16 cellular contexts compared by ENCODE assay signal in the genomic region with DNA sequence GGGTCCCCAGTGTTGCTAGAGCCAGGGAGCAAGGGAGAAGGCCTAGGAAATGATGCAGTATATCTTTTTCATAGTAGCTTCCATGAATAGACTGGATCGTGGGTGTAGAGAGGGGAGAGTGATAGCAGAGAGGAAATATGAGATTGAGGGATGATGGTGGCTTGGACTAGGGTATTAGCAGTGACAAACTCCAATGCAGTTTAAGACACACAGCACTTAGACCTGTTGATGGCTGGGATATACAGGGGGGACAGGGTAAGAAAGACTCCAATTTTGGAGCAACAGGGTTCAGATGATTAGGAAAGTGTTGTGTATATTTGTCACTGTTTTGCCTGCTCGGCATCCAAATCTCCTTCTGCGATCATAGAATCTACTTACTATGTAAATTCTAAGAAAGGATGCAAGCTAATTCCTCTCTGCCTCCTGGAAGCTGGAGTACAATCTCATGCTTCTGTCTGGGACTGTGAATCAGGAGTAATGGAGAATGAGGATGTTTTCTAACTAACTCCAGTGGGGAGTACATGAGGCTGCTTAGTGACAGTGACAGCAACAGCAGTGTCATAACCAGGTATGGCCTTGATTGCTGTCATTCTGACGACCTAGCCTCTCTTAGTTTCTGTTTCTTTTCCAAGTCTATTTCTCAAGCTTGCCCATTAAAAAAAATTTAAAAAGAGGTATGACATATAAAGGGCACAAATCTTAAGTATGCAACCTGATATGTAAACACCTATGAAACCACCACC. TPM values are rescaled to one million over a fixed set of nuclear protein-coding genes. Genes with fewer than 3 reads are reported as not detected.
A peak's percentile ranks its signal among the peaks of the same experiment; 100 is the strongest.
DNase-seq lines count a peak whose midpoint lies in the region; ATAC-seq and TF ChIP-seq lines count a peak whose summit lies in the region.
"Had no signal": no experiment of that assay in that cellular context is flagged by ENCODE, and none has a peak within 500 bp of the region (broad histone marks: within the 10 kb centered on the region; RNA-seq: fewer than 3 reads in every experiment).

No MANE protein-coding gene starts in this region.

- no peak for ATAC-seq in left cardiac atrium
- ATAC-seq in GM21576 (IDR thresholded peaks at IDR 0.05; ENCODE audit: unreplicated experiment): peak; percentile 46
- peak; percentile 49 for ATAC-seq in HG03196 (IDR thresholded peaks at IDR 0.05; ENCODE audit: unreplicated experiment)
- ATAC-seq in activated T-helper 17 cell treated with anti-CD3 and anti-CD28 coated beads, Interleukin-2, amount 50 U/mL, for 72 hours (replicated peaks): no peak
- ATAC-seq: gastroesophageal sphincter had no signal

- H3K4me3 Mint-ChIP-seq in nephron progenitor cell: no peak overlapping the region
- H3K4me3 Mint-ChIP-seq in activated T-helper 17 cell treated with anti-CD3 and anti-CD28 coated beads, Interleukin-2, amount 50 U/mL, for 72 hours: no peak overlapping the region

- no peak for DNase-seq in cardiac muscle cell (ENCODE audit: low read depth in 1 of 2, low spot score in 1 of 2)
- DNase-seq in left cardiac atrium: no peak
- no peak for DNase-seq in nephron progenitor cell
- no peak for DNase-seq in DMS 273 (lab: John Stamatoyannopoulos, UW; ENCODE audit: unreplicated experiment)
- no peak for DNase-seq in activated CD4-positive, CD25-positive, alpha-beta regulatory T cell treated with anti-CD3 and anti-CD28 coated beads, Interleukin-2, amount 50 U/mL, for 72 hours
- DNase-seq: anterior cingulate cortex; DND-41; effector CD4-positive, alpha-beta T cell; NCI-H2171; Peyer's patch; T-helper 9 cell; uterus had no signal

- H3K4me1 ChIP-seq in cardiac muscle cell (ENCODE audit: low read depth): peaks cover 49% of the 10 kb centered on the region
- H3K4me1 ChIP-seq: Peyer's patch, uterus had no signal

- no peak for TF ChIP-seq CTCF in cardiac muscle cell (IDR thresholded peaks at IDR 0.05; ENCODE audit: low read depth, low read length)
- TF ChIP-seq CTCF in nephron progenitor cell (IDR thresholded peaks at IDR 0.05): no peak

- intact Hi-C loops in left cardiac atrium (cut with DNase I): no loop called here

- peak overlapping the region; percentile 79 for H3K27ac ChIP-seq in cardiac muscle cell
- H3K27ac ChIP-seq: gastroesophageal sphincter, Peyer's patch, uterus had no signal

- H3K4me1 Mint-ChIP-seq in nephron progenitor cell: peaks cover 19% of the 10 kb centered on the region
- no peaks in the 10 kb centered on the region for H3K4me1 Mint-ChIP-seq in activated T-helper 17 cell treated with anti-CD3 and anti-CD28 coated beads, Interleukin-2, amount 50 U/mL, for 72 hours

- no peaks in the 10 kb centered on the region for H3K9me3 ChIP-seq in cardiac muscle cell (ENCODE audit: low read depth)
- H3K9me3 ChIP-seq: gastroesophageal sphincter, Peyer's patch, uterus had no signal

- H3K36me3 Mint-ChIP-seq in nephron progenitor cell (ENCODE audit: low read depth): no peaks in the 10 kb centered on the region
- no peaks in the 10 kb centered on the region for H3K36me3 Mint-ChIP-seq in activated T-helper 17 cell treated with anti-CD3 and anti-CD28 coated beads, Interleukin-2, amount 50 U/mL, for 72 hours (ENCODE audit: low read depth)

- no peak overlapping the region for H3K4me3 ChIP-seq in cardiac muscle cell
- H3K4me3 ChIP-seq: gastroesophageal sphincter, Peyer's patch, uterus had no signal

- peak overlapping the region; percentile 50 for H3K27ac Mint-ChIP-seq in nephron progenitor cell
- H3K27ac Mint-ChIP-seq in activated T-helper 17 cell treated with anti-CD3 and anti-CD28 coated beads, Interleukin-2, amount 50 U/mL, for 72 hours: no peak overlapping the region

- H3K36me3 ChIP-seq in cardiac muscle cell: no peaks in the 10 kb centered on the region
- H3K36me3 ChIP-seq: uterus had no signal

- no peaks in the 10 kb centered on the region for H3K27me3 ChIP-seq in cardiac muscle cell
- H3K27me3 ChIP-seq: gastroesophageal sphincter, Peyer's patch, uterus had no signal

- no peaks in the 10 kb centered on the region for H3K27me3 Mint-ChIP-seq in nephron progenitor cell (ENCODE audit: low read depth, poor library complexity)
- H3K27me3 Mint-ChIP-seq in activated T-helper 17 cell treated with anti-CD3 and anti-CD28 coated beads, Interleukin-2, amount 50 U/mL, for 72 hours: no peaks in the 10 kb centered on the region

- no peaks in the 10 kb centered on the region for H3K9me3 Mint-ChIP-seq in nephron progenitor cell
- H3K9me3 Mint-ChIP-seq in activated T-helper 17 cell treated with anti-CD3 and anti-CD28 coated beads, Interleukin-2, amount 50 U/mL, for 72 hours: no peaks in the 10 kb centered on the region

RNA-seq across cellular contexts. Expression of a gene that starts 47.5 kb away (rescaled TPM):
- 22.2 and 47.5 TPM in 2 replicates for total RNA-seq in cardiac muscle cell
- polyA plus RNA-seq in cardiac muscle cell: 20.6 and 30.2 TPM in 2 replicates
- total RNA-seq in left cardiac atrium: 10 to 100 TPM; 14.3 to 14.5 TPM
- 1 to 10 TPM; 1.4 to 2.3 TPM for total RNA-seq in activated T-helper 17 cell treated with anti-CD3 and anti-CD28 coated beads, Interleukin-2, amount 50 U/mL, for 72 hours

Comparison
In these comparisons a context has a peak if more than half of its experiments do, and no peak if none do; other contexts are left out.
1. ATAC-seq: peak in GM21576 (single experiment) and HG03196 (single experiment); none in left cardiac atrium (0 of 2) and activated T-helper 17 cell treated with anti-CD3 and anti-CD28 coated beads, Interleukin-2, amount 50 U/mL, for 72 hours (single experiment).